Comparison of ENCODE assay signal across 1 cellular context in the genomic region with DNA sequence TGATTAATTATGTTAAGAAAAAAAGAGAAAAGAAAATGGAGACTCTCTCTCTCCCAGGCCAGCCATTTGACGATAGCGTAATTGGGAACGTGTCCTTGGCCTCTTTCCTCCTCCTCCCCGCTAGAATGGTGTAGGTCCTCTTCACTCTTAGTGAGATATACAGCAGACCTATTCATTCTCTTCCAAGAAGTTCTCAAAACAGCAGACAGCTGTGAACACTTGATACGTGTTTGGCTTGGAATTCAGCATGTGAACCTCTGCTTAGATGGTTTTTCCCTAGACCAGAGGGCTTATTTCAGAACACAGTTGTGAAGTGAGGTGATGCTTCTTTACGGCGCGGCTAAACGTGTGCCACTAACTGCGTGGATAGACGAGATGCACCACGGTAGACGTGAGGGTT.
TF ChIP-seq lines count a peak whose summit lies in the region.

No MANE protein-coding gene starts in this region.

TF ChIP-seq in GM23338, 12 proteins besides CTCF, POLR2A, EP300 and RAD21:
- TF ChIP-seq, protein P1, sequence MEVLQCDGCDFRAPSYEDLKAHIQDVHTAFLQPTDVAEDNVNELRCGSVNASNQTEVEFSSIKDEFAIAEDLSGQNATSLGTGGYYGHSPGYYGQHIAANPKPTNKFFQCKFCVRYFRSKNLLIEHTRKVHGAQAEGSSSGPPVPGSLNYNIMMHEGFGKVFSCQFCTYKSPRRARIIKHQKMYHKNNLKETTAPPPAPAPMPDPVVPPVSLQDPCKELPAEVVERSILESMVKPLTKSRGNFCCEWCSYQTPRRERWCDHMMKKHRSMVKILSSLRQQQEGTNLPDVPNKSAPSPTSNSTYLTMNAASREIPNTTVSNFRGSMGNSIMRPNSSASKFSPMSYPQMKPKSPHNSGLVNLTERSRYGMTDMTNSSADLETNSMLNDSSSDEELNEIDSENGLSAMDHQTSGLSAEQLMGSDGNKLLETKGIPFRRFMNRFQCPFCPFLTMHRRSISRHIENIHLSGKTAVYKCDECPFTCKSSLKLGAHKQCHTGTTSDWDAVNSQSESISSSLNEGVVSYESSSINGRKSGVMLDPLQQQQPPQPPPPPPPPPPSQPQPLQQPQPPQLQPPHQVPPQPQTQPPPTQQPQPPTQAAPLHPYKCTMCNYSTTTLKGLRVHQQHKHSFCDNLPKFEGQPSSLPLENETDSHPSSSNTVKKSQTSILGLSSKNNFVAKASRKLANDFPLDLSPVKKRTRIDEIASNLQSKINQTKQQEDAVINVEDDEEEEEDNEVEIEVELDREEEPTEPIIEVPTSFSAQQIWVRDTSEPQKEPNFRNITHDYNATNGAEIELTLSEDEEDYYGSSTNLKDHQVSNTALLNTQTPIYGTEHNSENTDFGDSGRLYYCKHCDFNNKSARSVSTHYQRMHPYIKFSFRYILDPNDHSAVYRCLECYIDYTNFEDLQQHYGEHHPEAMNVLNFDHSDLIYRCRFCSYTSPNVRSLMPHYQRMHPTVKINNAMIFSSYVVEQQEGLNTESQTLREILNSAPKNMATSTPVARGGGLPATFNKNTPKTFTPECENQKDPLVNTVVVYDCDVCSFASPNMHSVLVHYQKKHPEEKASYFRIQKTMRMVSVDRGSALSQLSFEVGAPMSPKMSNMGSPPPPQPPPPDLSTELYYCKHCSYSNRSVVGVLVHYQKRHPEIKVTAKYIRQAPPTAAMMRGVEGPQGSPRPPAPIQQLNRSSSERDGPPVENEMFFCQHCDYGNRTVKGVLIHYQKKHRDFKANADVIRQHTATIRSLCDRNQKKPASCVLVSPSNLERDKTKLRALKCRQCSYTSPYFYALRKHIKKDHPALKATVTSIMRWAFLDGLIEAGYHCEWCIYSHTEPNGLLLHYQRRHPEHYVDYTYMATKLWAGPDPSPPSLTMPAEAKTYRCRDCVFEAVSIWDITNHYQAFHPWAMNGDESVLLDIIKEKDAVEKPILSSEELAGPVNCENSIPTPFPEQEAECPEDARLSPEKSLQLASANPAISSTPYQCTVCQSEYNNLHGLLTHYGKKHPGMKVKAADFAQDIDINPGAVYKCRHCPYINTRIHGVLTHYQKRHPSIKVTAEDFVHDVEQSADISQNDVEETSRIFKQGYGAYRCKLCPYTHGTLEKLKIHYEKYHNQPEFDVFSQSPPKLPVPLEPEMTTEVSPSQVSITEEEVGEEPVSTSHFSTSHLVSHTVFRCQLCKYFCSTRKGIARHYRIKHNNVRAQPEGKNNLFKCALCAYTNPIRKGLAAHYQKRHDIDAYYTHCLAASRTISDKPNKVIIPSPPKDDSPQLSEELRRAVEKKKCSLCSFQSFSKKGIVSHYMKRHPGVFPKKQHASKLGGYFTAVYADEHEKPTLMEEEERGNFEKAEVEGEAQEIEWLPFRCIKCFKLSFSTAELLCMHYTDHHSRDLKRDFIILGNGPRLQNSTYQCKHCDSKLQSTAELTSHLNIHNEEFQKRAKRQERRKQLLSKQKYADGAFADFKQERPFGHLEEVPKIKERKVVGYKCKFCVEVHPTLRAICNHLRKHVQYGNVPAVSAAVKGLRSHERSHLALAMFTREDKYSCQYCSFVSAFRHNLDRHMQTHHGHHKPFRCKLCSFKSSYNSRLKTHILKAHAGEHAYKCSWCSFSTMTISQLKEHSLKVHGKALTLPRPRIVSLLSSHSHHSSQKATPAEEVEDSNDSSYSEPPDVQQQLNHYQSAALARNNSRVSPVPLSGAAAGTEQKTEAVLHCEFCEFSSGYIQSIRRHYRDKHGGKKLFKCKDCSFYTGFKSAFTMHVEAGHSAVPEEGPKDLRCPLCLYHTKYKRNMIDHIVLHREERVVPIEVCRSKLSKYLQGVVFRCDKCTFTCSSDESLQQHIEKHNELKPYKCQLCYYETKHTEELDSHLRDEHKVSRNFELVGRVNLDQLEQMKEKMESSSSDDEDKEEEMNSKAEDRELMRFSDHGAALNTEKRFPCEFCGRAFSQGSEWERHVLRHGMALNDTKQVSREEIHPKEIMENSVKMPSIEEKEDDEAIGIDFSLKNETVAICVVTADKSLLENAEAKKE (CRISPR knock-in tag; IDR thresholded peaks at IDR 0.05) = no peak
- no peak for TF ChIP-seq CREB1 (CRISPR knock-in tag; IDR thresholded peaks at IDR 0.05; ENCODE audit: low read depth)
- no peak for TF ChIP-seq ZNF114 (CRISPR knock-in tag; IDR thresholded peaks at IDR 0.05)
- TF ChIP-seq EZH2 (IDR thresholded peaks at IDR 0.05; ENCODE audit: low read depth, unreplicated experiment) = no peak
- TF ChIP-seq, protein P2, sequence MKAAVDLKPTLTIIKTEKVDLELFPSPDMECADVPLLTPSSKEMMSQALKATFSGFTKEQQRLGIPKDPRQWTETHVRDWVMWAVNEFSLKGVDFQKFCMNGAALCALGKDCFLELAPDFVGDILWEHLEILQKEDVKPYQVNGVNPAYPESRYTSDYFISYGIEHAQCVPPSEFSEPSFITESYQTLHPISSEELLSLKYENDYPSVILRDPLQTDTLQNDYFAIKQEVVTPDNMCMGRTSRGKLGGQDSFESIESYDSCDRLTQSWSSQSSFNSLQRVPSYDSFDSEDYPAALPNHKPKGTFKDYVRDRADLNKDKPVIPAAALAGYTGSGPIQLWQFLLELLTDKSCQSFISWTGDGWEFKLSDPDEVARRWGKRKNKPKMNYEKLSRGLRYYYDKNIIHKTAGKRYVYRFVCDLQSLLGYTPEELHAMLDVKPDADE (IDR thresholded peaks at IDR 0.05) = no peak
- TF ChIP-seq, protein P3, sequence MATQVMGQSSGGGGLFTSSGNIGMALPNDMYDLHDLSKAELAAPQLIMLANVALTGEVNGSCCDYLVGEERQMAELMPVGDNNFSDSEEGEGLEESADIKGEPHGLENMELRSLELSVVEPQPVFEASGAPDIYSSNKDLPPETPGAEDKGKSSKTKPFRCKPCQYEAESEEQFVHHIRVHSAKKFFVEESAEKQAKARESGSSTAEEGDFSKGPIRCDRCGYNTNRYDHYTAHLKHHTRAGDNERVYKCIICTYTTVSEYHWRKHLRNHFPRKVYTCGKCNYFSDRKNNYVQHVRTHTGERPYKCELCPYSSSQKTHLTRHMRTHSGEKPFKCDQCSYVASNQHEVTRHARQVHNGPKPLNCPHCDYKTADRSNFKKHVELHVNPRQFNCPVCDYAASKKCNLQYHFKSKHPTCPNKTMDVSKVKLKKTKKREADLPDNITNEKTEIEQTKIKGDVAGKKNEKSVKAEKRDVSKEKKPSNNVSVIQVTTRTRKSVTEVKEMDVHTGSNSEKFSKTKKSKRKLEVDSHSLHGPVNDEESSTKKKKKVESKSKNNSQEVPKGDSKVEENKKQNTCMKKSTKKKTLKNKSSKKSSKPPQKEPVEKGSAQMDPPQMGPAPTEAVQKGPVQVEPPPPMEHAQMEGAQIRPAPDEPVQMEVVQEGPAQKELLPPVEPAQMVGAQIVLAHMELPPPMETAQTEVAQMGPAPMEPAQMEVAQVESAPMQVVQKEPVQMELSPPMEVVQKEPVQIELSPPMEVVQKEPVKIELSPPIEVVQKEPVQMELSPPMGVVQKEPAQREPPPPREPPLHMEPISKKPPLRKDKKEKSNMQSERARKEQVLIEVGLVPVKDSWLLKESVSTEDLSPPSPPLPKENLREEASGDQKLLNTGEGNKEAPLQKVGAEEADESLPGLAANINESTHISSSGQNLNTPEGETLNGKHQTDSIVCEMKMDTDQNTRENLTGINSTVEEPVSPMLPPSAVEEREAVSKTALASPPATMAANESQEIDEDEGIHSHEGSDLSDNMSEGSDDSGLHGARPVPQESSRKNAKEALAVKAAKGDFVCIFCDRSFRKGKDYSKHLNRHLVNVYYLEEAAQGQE (IDR thresholded peaks at IDR 0.05; ENCODE audit: unreplicated experiment) = no peak
- TF ChIP-seq ZNF331 (CRISPR knock-in tag; IDR thresholded peaks at IDR 0.05; ENCODE audit: low read depth) = no peak
- TF ChIP-seq EZH2phosphoT487 (IDR thresholded peaks at IDR 0.05; ENCODE audit: unreplicated experiment) = no peak
- TF ChIP-seq POLR2AphosphoS5 (IDR thresholded peaks at IDR 0.05; ENCODE audit: low read depth) = no peak
- no peak for TF ChIP-seq JUNB (IDR thresholded peaks at IDR 0.05; ENCODE audit: unreplicated experiment)
- no peak for TF ChIP-seq NANOG (IDR thresholded peaks at IDR 0.05; ENCODE audit: borderline replicate concordance)
- TF ChIP-seq STAT1 (IDR thresholded peaks at IDR 0.05; ENCODE audit: unreplicated experiment) = no peak
